ENCODE assay signal across 9 cellular contexts in genomic region chr18:59220784-59221765, GRCh38. TPM values are rescaled to one million over a fixed set of nuclear protein-coding genes. Genes with fewer than 3 reads are reported as not detected.
A peak's percentile ranks its signal among the peaks of the same experiment; 100 is the strongest.
DNase-seq lines count a peak whose midpoint lies in the region; ATAC-seq and TF ChIP-seq lines count a peak whose summit lies in the region.
"Had no signal": no experiment of that assay in that cellular context is flagged by ENCODE, and none has a peak within 500 bp of the region (broad histone marks: within the 10 kb centered on the region; RNA-seq: fewer than 3 reads in every experiment).

No MANE protein-coding gene starts in this region.

- H3K27ac ChIP-seq in HUES6 (ENCODE audit: low read depth, low read length): no peak overlapping the region
- H3K27ac ChIP-seq in PC-9: no peak overlapping the region

- H3K79me2 ChIP-seq in PC-9 (ENCODE audit: low read depth): no peaks in the 10 kb centered on the region

- BruUV-seq in PC-9 (replicated peaks; lab: Mats Ljungman, UMichigan): no TSS peak

- H3K4me3 Mint-ChIP-seq in brain: peak overlapping the region; percentile 69 to 85 (median 75)
- H3K4me3 Mint-ChIP-seq in nephron progenitor cell: peak overlapping the region; percentile 81

- intact Hi-C loops in PC-9 (cut with micrococcal nuclease; ENCODE audit: unreplicated experiment): no loop called here

- H3K4me1 ChIP-seq in HUES6 (ENCODE audit: control insufficient read depth, insufficient read depth, low read length) (no peaks in the 10 kb centered on the region), PC-9 (replicated peaks; ENCODE audit: insufficient read depth) (no peaks in the 10 kb centered on the region)

- H3K36me3 Mint-ChIP-seq in brain: no peaks in the 10 kb centered on the region
- H3K36me3 Mint-ChIP-seq in nephron progenitor cell (ENCODE audit: low read depth): no peaks in the 10 kb centered on the region

- CTCF ChIA-PET in PC-9 (lab: Charles Lee): no interaction called here

- no peaks in the 10 kb centered on the region for H3K9me3 ChIP-seq in HUES6 (ENCODE audit: control insufficient read depth, insufficient read depth, low read depth, low read length)
- no peaks in the 10 kb centered on the region; the same call in 1 of the 2 replicates for H3K9me3 ChIP-seq in PC-9 (ENCODE audit: insufficient read depth, low read depth)

- H3K9ac ChIP-seq in HUES6 (ENCODE audit: low read length): no peak overlapping the region

- H3K4me1 Mint-ChIP-seq in brain (peaks cover 14% of the 10 kb centered on the region), nephron progenitor cell (peaks cover 19% of the 10 kb centered on the region)

- H3K9me2 ChIP-seq in PC-9 (ENCODE audit: insufficient read depth): no peaks in the 10 kb centered on the region

- no peaks in the 10 kb centered on the region for H3K36me3 ChIP-seq in HUES6 (ENCODE audit: control insufficient read depth, insufficient read depth, low read length)
- no peaks in the 10 kb centered on the region for H3K36me3 ChIP-seq in PC-9 (ENCODE audit: low read depth)

- POLR2A ChIA-PET in PC-9 (lab: Charles Lee; ENCODE audit: unreplicated experiment): no interaction called here

- no peak overlapping the region for H2AFZ ChIP-seq in PC-9

- DNase-seq in DMS53 (lab: John Stamatoyannopoulos, UW) (peak; percentile 88), nephron progenitor cell (peak; percentile 43), GM03348 (ENCODE audit: low spot score) (no peak), PC-9 (no peak), omental fat pad (ENCODE audit: low spot score) (no peak)

- H3K4me2 ChIP-seq in PC-9: no peak overlapping the region

- H3K9me3 Mint-ChIP-seq in brain: peaks cover 0 to 12% (median 0%) of the 10 kb centered on the region in 5 experiments
- no peaks in the 10 kb centered on the region for H3K9me3 Mint-ChIP-seq in nephron progenitor cell

- ATAC-seq in HG03135 (IDR thresholded peaks at IDR 0.05; ENCODE audit: unreplicated experiment): no peak
- ATAC-seq in omental fat pad (ENCODE audit: low FRiP score): no peak

- H3K27ac Mint-ChIP-seq in brain (peak overlapping the region in 1 of 5 experiments; percentile 23), nephron progenitor cell (no peak overlapping the region)

- peak overlapping the region; percentile 46 for H3K4me3 ChIP-seq in HUES6 (ENCODE audit: low read depth, low read length)
- H3K4me3 ChIP-seq in PC-9: no peak overlapping the region

- no peaks in the 10 kb centered on the region for H4K20me1 ChIP-seq in PC-9 (ENCODE audit: insufficient read depth)

- no peaks in the 10 kb centered on the region for H3F3A ChIP-seq in PC-9 (ENCODE audit: insufficient read depth, low read depth)

- TF ChIP-seq CTCF in brain (conservative IDR thresholded peaks at IDR 0.05): no peak
- TF ChIP-seq CTCF in nephron progenitor cell (IDR thresholded peaks at IDR 0.05): no peak
- no peak for TF ChIP-seq CTCF in PC-9 (conservative IDR thresholded peaks at IDR 0.05)
- TF ChIP-seq CTCF in omental fat pad (IDR thresholded peaks at IDR 0.05): no peak

- H3K27me3 ChIP-seq in HUES6 (ENCODE audit: control insufficient read depth, insufficient read depth, low read length) (peaks cover 100% of the 10 kb centered on the region), PC-9 (ENCODE audit: insufficient read depth, low read depth) (peaks cover 66% of the 10 kb centered on the region)

- peaks cover 100% of the 10 kb centered on the region for H3K27me3 Mint-ChIP-seq in brain
- peaks cover 100% of the 10 kb centered on the region for H3K27me3 Mint-ChIP-seq in nephron progenitor cell (ENCODE audit: low read depth, poor library complexity)

RNA-seq across cellular contexts. Expression of gene GRP, which starts 1.1 kb away (rescaled TPM):
- 1,113 TPM for polyA plus RNA-seq in brain (ENCODE audit: insufficient read depth, low read depth, low replicate concordance)
- total RNA-seq in PC-9 (2021): not detected in 2 replicates
- not detected for total RNA-seq in omental fat pad

RNA-seq across cellular contexts. Expression of gene RAX, which starts 52.2 kb away (rescaled TPM):
- polyA plus RNA-seq in brain (ENCODE audit: insufficient read depth, low read depth, low replicate concordance): 0.24 TPM
- total RNA-seq in PC-9 (2021): not detected in 2 replicates
- total RNA-seq in omental fat pad: not detected
- total RNA-seq: temporal lobe had no signal

Comparison
In these comparisons a context has a peak if more than half of its experiments do, and no peak if none do; other contexts are left out.
1. DNase-seq: peak in DMS53 (single experiment) and nephron progenitor cell (single experiment); none in GM03348 (single experiment), PC-9 (0 of 2) and omental fat pad (single experiment).